18 cellular contexts compared by ENCODE assay signal in genomic region chr5:71767661-71768060, GRCh38. TPM values are rescaled to one million over a fixed set of nuclear protein-coding genes. Genes with fewer than 3 reads are reported as not detected.
DNase-seq lines count a peak whose midpoint lies in the region; ATAC-seq and TF ChIP-seq lines count a peak whose summit lies in the region.
"Had no signal": no experiment of that assay in that cellular context is flagged by ENCODE, and none has a peak within 500 bp of the region (broad histone marks: within the 10 kb centered on the region; RNA-seq: fewer than 3 reads in every experiment).

No MANE protein-coding gene starts in this region.

- no peak overlapping the region for H3K4me2 ChIP-seq in GM23248 (ENCODE audit: unreplicated experiment)
- H3K4me2 ChIP-seq in OCI-LY7 (ENCODE audit: low read length): no peak overlapping the region
- H3K4me2 ChIP-seq: A549; BLaER1 treated with 17β-estradiol and CSF1 and Interleukin-3, amounts not matched to agents 10 nM and 100 nM; KMS-11 had no signal

- DNase-seq in GM23248: peak; percentile 29
- peak; percentile 44 for DNase-seq in M059J (ENCODE audit: low read depth)
- peak; percentile 23 for DNase-seq in dermis blood vessel endothelial cell
- DNase-seq in myocyte (ENCODE audit: low read depth): peak; percentile 16
- no peak for DNase-seq in KG1 (lab: John Stamatoyannopoulos, UW)
- DNase-seq in brain microvascular endothelial cell: no peak
- DNase-seq in OCI-LY7 (ENCODE audit: low spot score): no peak
- no peak for DNase-seq in stimulated activated naive CD8-positive, alpha-beta T cell treated with anti-CD3 and anti-CD28 coated beads, Interleukin-15, amount 100 ng/mL, for 72 hours
- DNase-seq: CD8-positive, alpha-beta memory T cell; DND-41; GDM1; NCI-H187 treated with DMSO at 0.1 percent for 48 hours; NCI-H2171; NCI-H446 had no signal

- H3K9ac ChIP-seq in GM23248: no peak overlapping the region
- H3K9ac ChIP-seq: BLaER1 treated with 17β-estradiol and CSF1 and Interleukin-3, amounts not matched to agents 10 nM and 100 nM; KMS-11 had no signal

- H3K36me3 ChIP-seq in GM23248 (ENCODE audit: low read depth) (no peaks in the 10 kb centered on the region), brain microvascular endothelial cell (replicated peaks) (no peaks in the 10 kb centered on the region), OCI-LY7 (ENCODE audit: insufficient read depth, low read length) (no peaks in the 10 kb centered on the region)
- H3K36me3 ChIP-seq: BLaER1 treated with 17β-estradiol and CSF1 and Interleukin-3, amounts not matched to agents 10 nM and 100 nM had no signal

- H3F3A ChIP-seq in GM23248 (ENCODE audit: insufficient read depth): no peaks in the 10 kb centered on the region

- no peaks in the 10 kb centered on the region for H3K9me3 Mint-ChIP-seq in stimulated activated naive CD8-positive, alpha-beta T cell treated with anti-CD3 and anti-CD28 coated beads, Interleukin-15, amount 100 ng/mL, for 72 hours
- H3K9me3 Mint-ChIP-seq: CD8-positive, alpha-beta memory T cell had no signal

- H3K27ac ChIP-seq in GM23248 (no peak overlapping the region), brain microvascular endothelial cell (no peak overlapping the region), OCI-LY7 (ENCODE audit: low read depth, low read length, poor library complexity, severe bottlenecking) (no peak overlapping the region)
- H3K27ac ChIP-seq: A549; BLaER1 treated with 17β-estradiol and CSF1 and Interleukin-3, amounts not matched to agents 10 nM and 100 nM; KMS-11; RWPE1 had no signal

- POLR2A ChIA-PET in OCI-LY7 (lab: Charles Lee): no interaction called here

- peaks cover 9% of the 10 kb centered on the region for H3K27me3 Mint-ChIP-seq in stimulated activated naive CD8-positive, alpha-beta T cell treated with anti-CD3 and anti-CD28 coated beads, Interleukin-15, amount 100 ng/mL, for 72 hours

- H2AFZ ChIP-seq in GM23248: no peak overlapping the region
- no peak overlapping the region for H2AFZ ChIP-seq in OCI-LY7 (ENCODE audit: low read length)

- no peak for ATAC-seq in stimulated activated naive CD8-positive, alpha-beta T cell treated with anti-CD3 and anti-CD28 coated beads, Interleukin-15, amount 100 ng/mL, for 72 hours
- ATAC-seq: A549 had no signal

- H3K4me3 ChIP-seq in GM23248 (no peak overlapping the region), brain microvascular endothelial cell (ENCODE audit: low read depth, low read length) (no peak overlapping the region), OCI-LY7 (ENCODE audit: low read depth, low read length, poor library complexity, severe bottlenecking) (no peak overlapping the region)
- H3K4me3 ChIP-seq: A549; BLaER1 treated with 17β-estradiol and CSF1 and Interleukin-3, amounts not matched to agents 10 nM and 100 nM had no signal

- no peak overlapping the region for H3K4me3 Mint-ChIP-seq in stimulated activated naive CD8-positive, alpha-beta T cell treated with anti-CD3 and anti-CD28 coated beads, Interleukin-15, amount 100 ng/mL, for 72 hours
- H3K4me3 Mint-ChIP-seq: CD8-positive, alpha-beta memory T cell had no signal

- H3K4me1 ChIP-seq in GM23248 (ENCODE audit: insufficient read depth) (0 out of 2 replicates have a peak, but pooled peaks cover 7% of the 10 kb centered on the region), OCI-LY7 (ENCODE audit: insufficient read depth, low read length, poor library complexity, severe bottlenecking) (no peaks in the 10 kb centered on the region)
- H3K4me1 ChIP-seq: A549 had no signal

- no peak overlapping the region for H3K27ac Mint-ChIP-seq in stimulated activated naive CD8-positive, alpha-beta T cell treated with anti-CD3 and anti-CD28 coated beads, Interleukin-15, amount 100 ng/mL, for 72 hours
- H3K27ac Mint-ChIP-seq: CD8-positive, alpha-beta memory T cell had no signal

- no peaks in the 10 kb centered on the region for H3K4me1 Mint-ChIP-seq in stimulated activated naive CD8-positive, alpha-beta T cell treated with anti-CD3 and anti-CD28 coated beads, Interleukin-15, amount 100 ng/mL, for 72 hours

- H3K9me3 ChIP-seq in GM23248 (ENCODE audit: low read depth): no peaks in the 10 kb centered on the region
- no peaks in the 10 kb centered on the region for H3K9me3 ChIP-seq in OCI-LY7 (ENCODE audit: low read length)
- H3K9me3 ChIP-seq: A549; BLaER1 treated with 17β-estradiol and CSF1 and Interleukin-3, amounts not matched to agents 10 nM and 100 nM had no signal

- CTCF ChIA-PET in OCI-LY7 (lab: Charles Lee; ENCODE audit: unreplicated experiment): no interaction called here

- intact Hi-C loops in OCI-LY7 (cut with micrococcal nuclease; ENCODE audit: unreplicated experiment): no loop called here

- H3K27me3 ChIP-seq in GM23248 (replicated peaks; ENCODE audit: insufficient read depth) (peaks cover 14% of the 10 kb centered on the region), brain microvascular endothelial cell (replicated peaks) (no peaks in the 10 kb centered on the region)
- H3K27me3 ChIP-seq: BLaER1 treated with 17β-estradiol and CSF1 and Interleukin-3, amounts not matched to agents 10 nM and 100 nM had no signal

- H4K20me1 ChIP-seq in GM23248 (ENCODE audit: insufficient read depth): no peaks in the 10 kb centered on the region
- H4K20me1 ChIP-seq in OCI-LY7 (ENCODE audit: insufficient read depth, low read length): no peaks in the 10 kb centered on the region
- H4K20me1 ChIP-seq: BLaER1 treated with 17β-estradiol and CSF1 and Interleukin-3, amounts not matched to agents 10 nM and 100 nM had no signal

- H3K9me2 ChIP-seq in GM23248 (ENCODE audit: insufficient read depth) (no peaks in the 10 kb centered on the region), OCI-LY7 (ENCODE audit: insufficient read depth, low read length) (no peaks in the 10 kb centered on the region)

- H3K79me2 ChIP-seq in GM23248 (ENCODE audit: insufficient read depth) (no peaks in the 10 kb centered on the region), OCI-LY7 (ENCODE audit: insufficient read depth, low read depth, low read length) (no peaks in the 10 kb centered on the region)

- no TSS peak for BruUV-seq in OCI-LY7 (replicated peaks; lab: Mats Ljungman, UMichigan)

- TF ChIP-seq CTCF in brain microvascular endothelial cell (IDR thresholded peaks at IDR 0.05; ENCODE audit: low read depth, low read length, missing control alignments): no peak
- no peak for TF ChIP-seq CTCF in OCI-LY7 (conservative IDR thresholded peaks at IDR 0.05; ENCODE audit: low read length)

- in situ Hi-C loops in GM23248 (cut with MboI) (no loop called here), brain microvascular endothelial cell (cut with HindIII; ENCODE audit: low pct_ligation_motif_present, low sequenced_read_pairs) (no loop called here)

RNA-seq across cellular contexts. Expression of gene CARTPT, which starts 48.6 kb away (rescaled TPM):
- not detected in 2 replicates for total RNA-seq in GM23248 (2014; rRNA removed; shearing (Covaris generic))
- polyA plus RNA-seq in GM23248 (2016; fragmentation: Nextera tagmentation; extraction: Ambion mirVana): not detected in 2 replicates
- total RNA-seq in M059J (2014; rRNA removed; shearing (Covaris generic)): not detected in 2 replicates
- not detected in 2 replicates for total RNA-seq in dermis blood vessel endothelial cell
- total RNA-seq in myocyte: not detected in 2 replicates
- polyA plus RNA-seq in myocyte (2012): not detected
- total RNA-seq in OCI-LY7 (2014; rRNA removed; shearing (Covaris generic)): not detected in 2 replicates
- total RNA-seq in OCI-LY7 (2022): not detected in 2 replicates
- total RNA-seq: CD8-positive, alpha-beta memory T cell had no signal
- polyA plus RNA-seq: A549; CD8-positive, alpha-beta memory T cell had no signal

Comparison
In these comparisons a context has a peak if more than half of its experiments do, and no peak if none do; other contexts are left out.
1. DNase-seq: peak in GM23248 (single experiment), M059J (single experiment), dermis blood vessel endothelial cell (single experiment) and myocyte (single experiment); none in KG1 (single experiment), brain microvascular endothelial cell (single experiment), OCI-LY7 (single experiment) and stimulated activated naive CD8-positive, alpha-beta T cell treated with anti-CD3 and anti-CD28 coated beads, Interleukin-15, amount 100 ng/mL, for 72 hours (0 of 2).